In genomic region chr19:17865364-17866311, GRCh38 we compare ENCODE assay signal across 8 cellular contexts.
A peak's percentile ranks its signal among the peaks of the same experiment; 100 is the strongest.
DNase-seq lines count a peak whose midpoint lies in the region; ATAC-seq and TF ChIP-seq lines count a peak whose summit lies in the region.

No MANE protein-coding gene starts in this region.

- H3K27ac ChIP-seq in 22Rv1 (peak overlapping the region; percentile 84), RWPE1 (peak overlapping the region; percentile 77), substantia nigra (ENCODE audit: low read depth, low read length, poor library complexity, severe bottlenecking) (no peak overlapping the region)

- H3K4me3 ChIP-seq in GM12865 (ENCODE audit: low read depth, low read length) = no peak overlapping the region

- DNase-seq in GM12865 (ENCODE audit: low read depth) (peak; percentile 63), RWPE1 (ENCODE audit: low spot score) (peak; percentile 52), erythroblast (lab: John Stamatoyannopoulos, UW) (peak in 1 of 2 experiments; percentile 34), NCI-H345 treated with DMSO at 0.1 percent for 48 hours (lab: John Stamatoyannopoulos, UW; ENCODE audit: unreplicated experiment) (no peak), substantia nigra (lab: John Stamatoyannopoulos, UW) (no peak)
- DNase-seq in activated CD4-positive, CD25-positive, alpha-beta regulatory T cell treated with anti-CD3 and anti-CD28 coated beads, Interleukin-2, amount 50 U/mL, for 72 hours = no peak

- POLR2A ChIA-PET in RWPE1 (lab: Yijun Ruan, JAX; ENCODE audit: low non-redundant PET) = interaction anchor here (0.7 to 2.3 kb wide), 2 partner anchors 67 to 305 kb away, joined by 3 to 8 read pairs; partner anchors contain the start of gene CCDC124

- TF ChIP-seq POLR2A in erythroblast (IDR thresholded peaks at IDR 0.05; ENCODE audit: low read length) = peak; percentile 61

- no peak for ATAC-seq in HG03378 (IDR thresholded peaks at IDR 0.05; ENCODE audit: unreplicated experiment)

- TF ChIP-seq CTCF in 22Rv1 (IDR thresholded peaks at IDR 0.05) = no peak
- TF ChIP-seq CTCF in GM12865 (IDR thresholded peaks at IDR 0.05; ENCODE audit: insufficient read depth, low read depth, low read length, missing control alignments) = no peak
- TF ChIP-seq CTCF in RWPE1 (conservative IDR thresholded peaks at IDR 0.05; ENCODE audit: low read depth) = no peak

- CTCF ChIA-PET in RWPE1 (lab: Yijun Ruan, JAX) = interaction anchor here (4.1 kb wide), 1 partner anchor 67 kb away, joined by 19 read pairs; the partner anchor contains the start of gene CCDC124

Comparison
In these comparisons a context has a peak if more than half of its experiments do, and no peak if none do; other contexts are left out.
1. DNase-seq: peak in GM12865 (single experiment) and RWPE1 (single experiment); none in NCI-H345 treated with DMSO at 0.1 percent for 48 hours (single experiment), substantia nigra (0 of 49) and activated CD4-positive, CD25-positive, alpha-beta regulatory T cell treated with anti-CD3 and anti-CD28 coated beads, Interleukin-2, amount 50 U/mL, for 72 hours (single experiment).